8 cellular contexts compared by ENCODE assay signal in genomic region chr15:44728576-44729393, GRCh38. TPM values are rescaled to one million over a fixed set of nuclear protein-coding genes. Genes with fewer than 3 reads are reported as not detected.
DNase-seq lines count a peak whose midpoint lies in the region; ATAC-seq and TF ChIP-seq lines count a peak whose summit lies in the region.

No MANE protein-coding gene starts in this region.

- H3K36me3 Mint-ChIP-seq in activated naive CD8-positive, alpha-beta T cell = peaks cover 15% of the 10 kb centered on the region

- peak; percentile 77 for ATAC-seq in HG02623 (IDR thresholded peaks at IDR 0.05; ENCODE audit: unreplicated experiment)
- peak; percentile 95 for ATAC-seq in SK-N-SH treated with all-trans-retinoic acid at 6 μM for 48 hours

- no peaks in the 10 kb centered on the region for H3K9me3 ChIP-seq in suprapubic skin

- H3K27me3 ChIP-seq in suprapubic skin = no peaks in the 10 kb centered on the region

- H3K27me3 Mint-ChIP-seq in activated naive CD8-positive, alpha-beta T cell = no peaks in the 10 kb centered on the region

- POLR2A ChIA-PET in GM10248 (lab: Yijun Ruan, JAX) = interaction anchor here (0.7 to 5.7 kb wide), 7 partner anchors 8 to 65 kb away, joined by 3 to 112 read pairs (median 11); partner anchors contain the start of genes B2M, PATL2, SPG11 and TRIM69

- peak overlapping the region; percentile 97 for H3K27ac ChIP-seq in suprapubic skin

- peak; percentile 89 for DNase-seq in GM10248 (ENCODE audit: extremely low spot score)
- DNase-seq in NCI-H1092 treated with DMSO at 0.1 percent for 48 hours (lab: John Stamatoyannopoulos, UW) = peak; percentile 96
- DNase-seq in glomerular endothelial cell (ENCODE audit: extremely low read depth, low read depth, low spot score) = peak; percentile 98
- DNase-seq in nucleus accumbens (lab: John Stamatoyannopoulos, UW) = peak; percentile 74 to 98 (median 93)
- DNase-seq in suprapubic skin (ENCODE audit: low spot score in 2 of 2) = peak; percentile 97 to 98

- no peaks in the 10 kb centered on the region for H3K9me3 Mint-ChIP-seq in activated naive CD8-positive, alpha-beta T cell (ENCODE audit: low read depth)

- CTCF ChIA-PET in GM10248 (lab: Yijun Ruan, JAX) = interaction anchor here (0.7 to 4.4 kb wide), 9 partner anchors 8 to 470 kb away, joined by 3 to 34 read pairs (median 3); partner anchors contain the start of genes B2M, PATL2, SPG11 and TRIM69

- TF ChIP-seq CTCF in GM10248 (IDR thresholded peaks at IDR 0.05; ENCODE audit: control extremely low read depth, extremely low read depth, low read depth, missing control alignments) (no peak), suprapubic skin (IDR thresholded peaks at IDR 0.05) (no peak)

- peaks cover 56% of the 10 kb centered on the region for H3K4me1 ChIP-seq in suprapubic skin

- under 1% methylated on average over 33 of the region's 36 CpGs for WGBS in suprapubic skin

- peaks cover 71% of the 10 kb centered on the region for H3K4me1 Mint-ChIP-seq in activated naive CD8-positive, alpha-beta T cell (ENCODE audit: low read depth)

- no peaks in the 10 kb centered on the region for H3K36me3 ChIP-seq in suprapubic skin

- TF ChIP-seq EP300 in suprapubic skin (IDR thresholded peaks at IDR 0.05) = no peak

- H3K4me3 Mint-ChIP-seq in activated naive CD8-positive, alpha-beta T cell = peak overlapping the region; percentile 99

- H3K4me3 ChIP-seq in suprapubic skin = peak overlapping the region; percentile 84

- peak; percentile 58 to 72 for TF ChIP-seq POLR2A in suprapubic skin (IDR thresholded peaks at IDR 0.05)

- peak overlapping the region; percentile 100 for H3K27ac Mint-ChIP-seq in activated naive CD8-positive, alpha-beta T cell

TF ChIP-seq in SK-N-SH treated with all-trans-retinoic acid at 6 μM for 48 hours, 23 proteins besides CTCF, POLR2A, EP300 and RAD21:
- TF ChIP-seq OSR1 (CRISPR knock-in tag; IDR thresholded peaks at IDR 0.05) (no peak), ISL1 (CRISPR knock-in tag; IDR thresholded peaks at IDR 0.05) (0 out of 2 replicates have a peak, but pooled peaks have one; percentile 37)

RNA-seq across cellular contexts. Expression of gene TRIM69, which starts 7.5 kb away (rescaled TPM):
- total RNA-seq in glomerular endothelial cell (8.1 and 12.0 TPM in 2 replicates), suprapubic skin (10 to 100 TPM in 2 of 4 donors, 1 to 10 TPM in 2; 9.1 to 10.6 (median 9.8) TPM)

RNA-seq across cellular contexts. Expression of gene B2M, which starts 17.5 kb away (rescaled TPM):
- total RNA-seq in glomerular endothelial cell (3,781 and 4,884 TPM in 2 replicates), suprapubic skin (1,000 to 10,000 TPM; 3,609 to 4,918 (median 4,073) TPM)

RNA-seq across cellular contexts. Expression of gene PATL2, which starts 17.7 kb away (rescaled TPM):
- total RNA-seq in glomerular endothelial cell = 0.35 and 0.48 TPM in 2 replicates
- total RNA-seq in suprapubic skin = 1 to 10 TPM in 1 of 4 donors, under 1 TPM in 2, not detected in 1; 0.57 to 1.2 (median 0.86) TPM

Comparison
In these comparisons a context has a peak if more than half of its experiments do, and no peak if none do; other contexts are left out.
1. Peak in every context shown above with its lines: DNase-seq, ATAC-seq, H3K4me3 ChIP-seq and H3K27ac ChIP-seq.